Comparison of ENCODE assay signal across 22 cellular contexts in genomic region chr11:134418119-134418840, GRCh38. TPM values are rescaled to one million over a fixed set of nuclear protein-coding genes. Genes with fewer than 3 reads are reported as not detected.
DNase-seq lines count a peak whose midpoint lies in the region; ATAC-seq, FAIRE-seq and TF ChIP-seq lines count a peak whose summit lies in the region.
"Had no signal": no experiment of that assay in that cellular context is flagged by ENCODE, and none has a peak within 500 bp of the region (broad histone marks: within the 10 kb centered on the region; RNA-seq: fewer than 3 reads in every experiment).

No MANE protein-coding gene starts in this region.

- TF ChIP-seq CTCF in Caco-2 (IDR thresholded peaks at IDR 0.05; ENCODE audit: insufficient read depth in 1 of 2, low read depth in 1 of 2, low read length in 1 of 2, severe bottlenecking in 1 of 2, unreplicated experiment in 1 of 2): no peak
- TF ChIP-seq CTCF in K562 (IDR thresholded peaks at IDR 0.05 in 2 of 3, conservative IDR thresholded peaks at IDR 0.05 in 1 of 3; ENCODE audit: insufficient read depth in 2 of 3, low read depth in 1 of 3, low read length in 3 of 3): no peak
- TF ChIP-seq CTCF in GM10248 (IDR thresholded peaks at IDR 0.05; ENCODE audit: control extremely low read depth, extremely low read depth, low read depth, missing control alignments): no peak

- peaks cover 3% of the 10 kb centered on the region for H3K9me1 ChIP-seq in K562 (ENCODE audit: control insufficient read depth, insufficient read depth, low read length)

- H3K4me1 ChIP-seq in Caco-2: no peaks in the 10 kb centered on the region
- no peaks in the 10 kb centered on the region for H3K4me1 ChIP-seq in K562 (replicated peaks in 1 of 2; ENCODE audit: control insufficient read depth in 2 of 2, insufficient read depth in 2 of 2, low read length in 2 of 2)
- H3K4me1 ChIP-seq: SJSA1 had no signal

- no peak overlapping the region for H3K27ac Mint-ChIP-seq in Caco-2 (ENCODE audit: unreplicated experiment)
- H3K27ac Mint-ChIP-seq: activated B cell treated with CpG ODN at 0.5 μM for 24 hours; activated naive CD8-positive, alpha-beta T cell; stimulated activated naive CD8-positive, alpha-beta T cell treated with anti-CD3 and anti-CD28 coated beads, Interleukin-15, Interleukin-2, amounts not matched to agents 100 ng/mL and 50 ng/mL, for 24 hours had no signal

- H3K27me3 Mint-ChIP-seq in Caco-2 (ENCODE audit: insufficient read depth, unreplicated experiment): peaks cover 44% of the 10 kb centered on the region

- no peak overlapping the region for H3K27ac ChIP-seq in K562 (ENCODE audit: extremely low read depth, low read depth, low read length)
- H3K27ac ChIP-seq: SJSA1 had no signal

- CTCF ChIA-PET in Caco-2 (lab: Charles Lee): no interaction called here
- CTCF ChIA-PET in K562 (lab: Yijun Ruan, JAX; ENCODE audit: low intra/inter-chr PET ratio): no interaction called here
- CTCF ChIA-PET in GM10248 (lab: Yijun Ruan, JAX): no interaction called here

- no peak for TF ChIP-seq POLR2A in K562 (conservative IDR thresholded peaks at IDR 0.05)

- WGBS in K562 (ENCODE audit: insufficient coverage, low coverage, missing lambda C conversion rate): 2% methylated on average over 11 of the region's 11 CpGs

- TF ChIP-seq RAD21 in K562 (CRISPR knock-in tag; conservative IDR thresholded peaks at IDR 0.05 in 1 of 2, IDR thresholded peaks at IDR 0.05 in 1 of 2): no peak

- no peaks in the 10 kb centered on the region for H3K79me2 ChIP-seq in K562 (ENCODE audit: control insufficient read depth, insufficient read depth, low read length)

- H3K36me3 ChIP-seq in Caco-2 (ENCODE audit: control insufficient read depth, insufficient read depth, low read length) (no peaks in the 10 kb centered on the region), K562 (ENCODE audit: control insufficient read depth, insufficient read depth, low read length) (no peaks in the 10 kb centered on the region)
- H3K36me3 ChIP-seq: SJSA1 had no signal

- FAIRE-seq in K562 (lab: Jason Lieb, UNC): peak; percentile 57
- FAIRE-seq: colon, islet of Langerhans had no signal

- POLR2A ChIA-PET in Caco-2 (lab: Charles Lee) (no interaction called here), K562 (lab: Yijun Ruan, JAX) (interaction anchor here (0.5 kb wide), 1 partner anchor 28 kb away, joined by 3 read pairs; no protein-coding TSS in a partner anchor), GM10248 (lab: Yijun Ruan, JAX) (no interaction called here)

- BruUV-seq in Caco-2 (replicated peaks; lab: Mats Ljungman, UMichigan): no TSS peak
- BruUV-seq in K562 (replicated peaks; lab: Mats Ljungman, UMichigan): no TSS peak

- H3K9ac ChIP-seq in K562 (ENCODE audit: insufficient read depth in 1 of 2, low read depth in 2 of 2, low read length in 2 of 2): no peak overlapping the region

- no peaks in the 10 kb centered on the region for H3K4me1 Mint-ChIP-seq in Caco-2 (ENCODE audit: low read depth, unreplicated experiment)

- H3K36me3 Mint-ChIP-seq in Caco-2 (ENCODE audit: insufficient read depth, unreplicated experiment): no peaks in the 10 kb centered on the region
- H3K36me3 Mint-ChIP-seq: activated naive CD8-positive, alpha-beta T cell had no signal

- in situ Hi-C loops in K562 (cut with MboI): no loop called here

- ATAC-seq in K562 (peak; percentile 79), GM18867 (IDR thresholded peaks at IDR 0.05; ENCODE audit: unreplicated experiment) (no peak), HG03565 (IDR thresholded peaks at IDR 0.05; ENCODE audit: unreplicated experiment) (no peak)

- H4K20me1 ChIP-seq in K562 (replicated peaks; ENCODE audit: control insufficient read depth, insufficient read depth, low read length): peaks cover 14% of the 10 kb centered on the region

- H3K9me3 ChIP-seq in Caco-2 (no peaks in the 10 kb centered on the region; the same call in 1 of the 2 replicates), K562 (replicated peaks; ENCODE audit: control insufficient read depth, insufficient read depth, low read depth, low read length) (no peaks in the 10 kb centered on the region)
- H3K9me3 ChIP-seq: SJSA1 had no signal

- TF ChIP-seq EP300 in K562 (IDR thresholded peaks at IDR 0.05; ENCODE audit: low read length): no peak

- no peak overlapping the region for H2AFZ ChIP-seq in K562 (ENCODE audit: low read depth, low read length)

- H3K4me2 ChIP-seq in K562 (ENCODE audit: insufficient read depth, low read length): no peak overlapping the region

- intact Hi-C loops in Caco-2 (cut with micrococcal nuclease; ENCODE audit: unreplicated experiment) (no loop called here), K562 (cut with micrococcal nuclease) (no loop called here)

- no peak overlapping the region for H3K4me3 Mint-ChIP-seq in Caco-2 (ENCODE audit: unreplicated experiment)
- H3K4me3 Mint-ChIP-seq: activated B cell treated with CpG ODN at 0.5 μM for 24 hours; activated naive CD8-positive, alpha-beta T cell; stimulated activated naive CD8-positive, alpha-beta T cell treated with anti-CD3 and anti-CD28 coated beads, Interleukin-15, Interleukin-2, amounts not matched to agents 100 ng/mL and 50 ng/mL, for 24 hours had no signal

- DNase-seq in Caco-2 (peak; percentile 66 to 75), LoVo (ENCODE audit: low spot score) (peak; percentile 10), K562 (ENCODE audit: extremely low read depth in 1 of 4, low spot score in 3 of 4) (peak in 1 of 4 experiments; percentile 45), left kidney (ENCODE audit: low read depth, low spot score) (peak; percentile 89), GM10248 (ENCODE audit: extremely low spot score) (no peak), SKM-1 (lab: John Stamatoyannopoulos, UW; ENCODE audit: unreplicated experiment) (no peak)
- DNase-seq: activated B cell treated with CpG ODN at 0.5 μM for 24 hours; activated CD8-positive, alpha-beta memory T cell treated with anti-CD3 and anti-CD28 coated beads, Interleukin-2, amount 50 U/mL, for 4 hours; DMS79; NCI-H1105 treated with DMSO at 0.1 percent for 48 hours; NCI-H748 treated with DMSO at 0.1 percent for 48 hours; retina; stimulated activated CD4-positive, alpha-beta T cell treated with anti-CD3 and anti-CD28 coated beads, Interleukin-4, amount 100 ng/mL, for 4 hours had no signal

- peaks cover 8% of the 10 kb centered on the region for H3K27me3 ChIP-seq in Caco-2 (replicated peaks; ENCODE audit: control insufficient read depth, insufficient read depth, low read length)
- peaks cover 11 to 65% of the 10 kb centered on the region in 2 experiments for H3K27me3 ChIP-seq in K562 (ENCODE audit: control insufficient read depth in 2 of 2, insufficient read depth in 2 of 2, low read length in 2 of 2)

- H3K4me3 ChIP-seq in Caco-2 (ENCODE audit: low read depth, low read length) (no peak overlapping the region), K562 (no peak overlapping the region)
- H3K4me3 ChIP-seq: SJSA1 had no signal

- no peaks in the 10 kb centered on the region for H3K9me3 Mint-ChIP-seq in Caco-2 (ENCODE audit: unreplicated experiment)
- H3K9me3 Mint-ChIP-seq: activated B cell treated with CpG ODN at 0.5 μM for 24 hours; stimulated activated naive CD8-positive, alpha-beta T cell treated with anti-CD3 and anti-CD28 coated beads, Interleukin-15, Interleukin-2, amounts not matched to agents 100 ng/mL and 50 ng/mL, for 24 hours had no signal

TF ChIP-seq in K562, 482 proteins besides CTCF, POLR2A, EP300 and RAD21 (continues in another document):
- TF ChIP-seq ZNF23 (CRISPR knock-in tag; IDR thresholded peaks at IDR 0.05): no peak
- TF ChIP-seq, protein P1, sequence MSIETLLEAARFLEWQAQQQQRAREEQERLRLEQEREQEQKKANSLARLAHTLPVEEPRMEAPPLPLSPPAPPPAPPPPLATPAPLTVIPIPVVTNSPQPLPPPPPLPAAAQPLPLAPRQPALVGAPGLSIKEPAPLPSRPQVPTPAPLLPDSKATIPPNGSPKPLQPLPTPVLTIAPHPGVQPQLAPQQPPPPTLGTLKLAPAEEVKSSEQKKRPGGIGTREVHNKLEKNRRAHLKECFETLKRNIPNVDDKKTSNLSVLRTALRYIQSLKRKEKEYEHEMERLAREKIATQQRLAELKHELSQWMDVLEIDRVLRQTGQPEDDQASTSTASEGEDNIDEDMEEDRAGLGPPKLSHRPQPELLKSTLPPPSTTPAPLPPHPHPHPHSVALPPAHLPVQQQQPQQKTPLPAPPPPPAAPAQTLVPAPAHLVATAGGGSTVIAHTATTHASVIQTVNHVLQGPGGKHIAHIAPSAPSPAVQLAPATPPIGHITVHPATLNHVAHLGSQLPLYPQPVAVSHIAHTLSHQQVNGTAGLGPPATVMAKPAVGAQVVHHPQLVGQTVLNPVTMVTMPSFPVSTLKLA (conservative IDR thresholded peaks at IDR 0.05): 0 out of 4 replicates have a peak, but pooled peaks of 1 of the 2 experiments have one; percentile 23
- TF ChIP-seq EHMT2 (IDR thresholded peaks at IDR 0.05): peak; percentile 90
- TF ChIP-seq NRF1 (conservative IDR thresholded peaks at IDR 0.05 in 1 of 2, IDR thresholded peaks at IDR 0.05 in 1 of 2): peak; percentile 32 to 51; a peak in 2 of 4 replicates

RNA-seq across cellular contexts. Expression of gene B3GAT1, which starts 6.2 kb away (rescaled TPM):
- 0.11 TPM in 1 of 2 replicates, not detected in the other for total RNA-seq in Caco-2 (2022)
- 0.19 and 0.28 TPM in 2 replicates for total RNA-seq in K562 (2011; cell fraction: chromatin; rRNA removed; ENCODE audit: low replicate concordance)
- 0.17 and 0.26 TPM in 2 replicates for total RNA-seq in K562 (2011; cell fraction: nucleolus; rRNA removed)
- 0.31 and 0.44 TPM in 2 replicates for total RNA-seq in K562 (2011; cell fraction: nucleoplasm; rRNA removed)
- 0.18 and 0.45 TPM in 2 replicates for total RNA-seq in K562 (2014; rRNA removed)
- total RNA-seq in K562 (2014; rRNA removed; fragmentation: Illumina TruSeq; extraction: Trizol): 0.04 and 0.13 TPM in 2 replicates
- 0.11 and 0.15 TPM in 2 replicates for total RNA-seq in K562 (2015; rRNA removed; fragmentation: Illumina TruSeq; extraction: Trizol)
- total RNA-seq in K562 (2021): 0.42 and 0.53 TPM in 2 replicates
- 0.04 and 0.08 TPM in 2 replicates for polyA plus RNA-seq in K562 (2011; rRNA removed)
- 0.06 and 0.25 TPM in 2 replicates for polyA plus RNA-seq in K562 (2011; cell fraction: cytosol; rRNA removed)
- polyA plus RNA-seq in K562 (2011; cell fraction: nucleus; rRNA removed): 0.04 and 0.61 TPM in 2 replicates
- polyA plus RNA-seq in K562 (2012): 0.76 and 1.1 TPM in 2 replicates
- polyA plus RNA-seq in K562 (2014; fragmentation: Illumina TruSeq; extraction: Trizol): 0.22 and 0.33 TPM in 2 replicates
- under 1 TPM in 1 of 2 experiments, not detected in 1; 0.01 TPM for polyA plus RNA-seq in K562 (2014; fragmentation: Nextera tagmentation; extraction: Ambion mirVana)
- polyA plus RNA-seq in K562 (2014; rRNA removed): 0.17 and 0.22 TPM in 2 replicates
- polyA minus RNA-seq in K562 (2011; rRNA and poly(A)+ RNA removed): not detected in 2 replicates
- 0.19 TPM in 1 of 2 replicates, not detected in the other for polyA minus RNA-seq in K562 (2011; cell fraction: cytosol; rRNA and poly(A)+ RNA removed)
- 0.13 TPM in 1 of 2 replicates, not detected in the other for polyA minus RNA-seq in K562 (2011; cell fraction: nucleus; rRNA and poly(A)+ RNA removed)
- total RNA-seq: activated B cell treated with CpG ODN at 0.5 μM for 24 hours, myocyte, SJSA1 had no signal
- polyA plus RNA-seq: fibroblast of lung had no signal

Comparison
In these comparisons a context has a peak if more than half of its experiments do, and no peak if none do; other contexts are left out.
1. DNase-seq: peak in Caco-2 (2 of 2), LoVo (single experiment) and left kidney (single experiment); none in GM10248 (single experiment) and SKM-1 (single experiment).